ENCODE assay signal across 1 cellular context in the genomic region with DNA sequence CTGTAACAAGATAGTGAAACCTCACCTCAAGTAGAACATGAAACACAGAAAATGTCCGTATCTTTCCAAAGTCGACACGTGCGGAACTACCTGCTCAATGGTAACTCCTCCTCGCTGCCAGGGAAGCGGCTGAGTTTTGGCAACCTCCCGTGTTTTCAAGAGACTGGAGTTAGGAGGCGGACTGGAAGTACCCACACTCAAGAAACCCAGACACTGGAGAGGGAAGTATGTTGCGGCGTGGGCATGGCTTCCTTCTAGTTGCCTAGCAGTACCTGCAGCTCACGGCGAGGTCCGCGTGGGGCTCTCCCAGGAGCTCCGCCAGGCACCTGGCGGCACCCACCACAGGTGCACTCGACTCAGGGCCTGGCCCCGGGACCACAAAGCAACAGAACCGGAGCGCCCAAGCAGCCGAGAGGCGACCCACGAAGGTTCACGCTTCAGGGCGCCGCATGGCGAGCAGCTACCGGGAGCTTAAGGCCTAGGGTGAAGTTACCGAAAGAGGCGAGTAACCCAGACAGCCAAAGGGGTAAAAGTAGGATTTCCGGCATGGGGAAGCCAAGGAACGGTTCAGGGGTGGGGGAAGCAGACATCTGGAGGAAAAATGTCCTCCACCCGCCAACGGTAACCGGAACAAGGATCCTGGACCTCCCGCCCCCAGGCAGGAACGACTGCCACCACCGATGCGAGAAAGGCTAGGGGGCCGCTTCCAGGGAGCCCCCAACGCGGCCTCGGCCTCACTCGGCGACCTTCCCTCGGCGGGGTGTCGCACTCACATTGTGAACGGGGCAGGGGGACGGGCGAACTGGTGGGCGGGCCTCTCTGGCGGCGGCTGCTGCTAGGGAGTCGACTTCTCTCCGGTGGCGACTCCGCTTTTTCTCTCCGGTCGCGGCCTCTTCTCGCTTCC.
TF ChIP-seq lines count a peak whose summit lies in the region.

No MANE protein-coding gene starts in this region.

TF ChIP-seq in HEK293, 187 proteins besides CTCF, POLR2A, EP300 and RAD21 (continued from another document):
- TF ChIP-seq, protein P1, sequence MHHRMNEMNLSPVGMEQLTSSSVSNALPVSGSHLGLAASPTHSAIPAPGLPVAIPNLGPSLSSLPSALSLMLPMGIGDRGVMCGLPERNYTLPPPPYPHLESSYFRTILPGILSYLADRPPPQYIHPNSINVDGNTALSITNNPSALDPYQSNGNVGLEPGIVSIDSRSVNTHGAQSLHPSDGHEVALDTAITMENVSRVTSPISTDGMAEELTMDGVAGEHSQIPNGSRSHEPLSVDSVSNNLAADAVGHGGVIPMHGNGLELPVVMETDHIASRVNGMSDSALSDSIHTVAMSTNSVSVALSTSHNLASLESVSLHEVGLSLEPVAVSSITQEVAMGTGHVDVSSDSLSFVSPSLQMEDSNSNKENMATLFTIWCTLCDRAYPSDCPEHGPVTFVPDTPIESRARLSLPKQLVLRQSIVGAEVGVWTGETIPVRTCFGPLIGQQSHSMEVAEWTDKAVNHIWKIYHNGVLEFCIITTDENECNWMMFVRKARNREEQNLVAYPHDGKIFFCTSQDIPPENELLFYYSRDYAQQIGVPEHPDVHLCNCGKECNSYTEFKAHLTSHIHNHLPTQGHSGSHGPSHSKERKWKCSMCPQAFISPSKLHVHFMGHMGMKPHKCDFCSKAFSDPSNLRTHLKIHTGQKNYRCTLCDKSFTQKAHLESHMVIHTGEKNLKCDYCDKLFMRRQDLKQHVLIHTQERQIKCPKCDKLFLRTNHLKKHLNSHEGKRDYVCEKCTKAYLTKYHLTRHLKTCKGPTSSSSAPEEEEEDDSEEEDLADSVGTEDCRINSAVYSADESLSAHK (tag by site-specific recombination; IDR thresholded peaks at IDR 0.05), result no peak
- TF ChIP-seq ZNF544 (tag by site-specific recombination; IDR thresholded peaks at IDR 0.05) (no peak), PRDM1 (tag by site-specific recombination; IDR thresholded peaks at IDR 0.05) (no peak), ZNF623 (tag by site-specific recombination; IDR thresholded peaks at IDR 0.05) (no peak), ZNF391 (tag by site-specific recombination; IDR thresholded peaks at IDR 0.05; ENCODE audit: borderline replicate concordance, low read depth) (no peak), RBAK (tag by site-specific recombination; IDR thresholded peaks at IDR 0.05) (no peak), FEZF1 (tag by site-specific recombination; IDR thresholded peaks at IDR 0.05) (no peak), ZNF302 (tag by site-specific recombination; IDR thresholded peaks at IDR 0.05; ENCODE audit: low read depth) (no peak), ZSCAN30 (tag by site-specific recombination; IDR thresholded peaks at IDR 0.05) (no peak), ZNF473 (tag by site-specific recombination; IDR thresholded peaks at IDR 0.05) (no peak), ZNF2 (tag by site-specific recombination; IDR thresholded peaks at IDR 0.05) (no peak), MEIS1 (CRISPR knock-in tag; IDR thresholded peaks at IDR 0.05; ENCODE audit: borderline replicate concordance) (no peak), ZNF433 (tag by site-specific recombination; IDR thresholded peaks at IDR 0.05; ENCODE audit: low read depth) (no peak), KLF8 (tag by site-specific recombination; IDR thresholded peaks at IDR 0.05) (no peak), GLIS1 (tag by site-specific recombination; IDR thresholded peaks at IDR 0.05) (peak; percentile 85), ZNF843 (tag by site-specific recombination; IDR thresholded peaks at IDR 0.05) (peak; percentile 10; the same call in 1 of the 2 replicates), WT1 (tag by site-specific recombination; IDR thresholded peaks at IDR 0.05) (no peak), ZNF19 (tag by site-specific recombination; IDR thresholded peaks at IDR 0.05; ENCODE audit: low read depth) (no peak)
- TF ChIP-seq, protein P2, sequence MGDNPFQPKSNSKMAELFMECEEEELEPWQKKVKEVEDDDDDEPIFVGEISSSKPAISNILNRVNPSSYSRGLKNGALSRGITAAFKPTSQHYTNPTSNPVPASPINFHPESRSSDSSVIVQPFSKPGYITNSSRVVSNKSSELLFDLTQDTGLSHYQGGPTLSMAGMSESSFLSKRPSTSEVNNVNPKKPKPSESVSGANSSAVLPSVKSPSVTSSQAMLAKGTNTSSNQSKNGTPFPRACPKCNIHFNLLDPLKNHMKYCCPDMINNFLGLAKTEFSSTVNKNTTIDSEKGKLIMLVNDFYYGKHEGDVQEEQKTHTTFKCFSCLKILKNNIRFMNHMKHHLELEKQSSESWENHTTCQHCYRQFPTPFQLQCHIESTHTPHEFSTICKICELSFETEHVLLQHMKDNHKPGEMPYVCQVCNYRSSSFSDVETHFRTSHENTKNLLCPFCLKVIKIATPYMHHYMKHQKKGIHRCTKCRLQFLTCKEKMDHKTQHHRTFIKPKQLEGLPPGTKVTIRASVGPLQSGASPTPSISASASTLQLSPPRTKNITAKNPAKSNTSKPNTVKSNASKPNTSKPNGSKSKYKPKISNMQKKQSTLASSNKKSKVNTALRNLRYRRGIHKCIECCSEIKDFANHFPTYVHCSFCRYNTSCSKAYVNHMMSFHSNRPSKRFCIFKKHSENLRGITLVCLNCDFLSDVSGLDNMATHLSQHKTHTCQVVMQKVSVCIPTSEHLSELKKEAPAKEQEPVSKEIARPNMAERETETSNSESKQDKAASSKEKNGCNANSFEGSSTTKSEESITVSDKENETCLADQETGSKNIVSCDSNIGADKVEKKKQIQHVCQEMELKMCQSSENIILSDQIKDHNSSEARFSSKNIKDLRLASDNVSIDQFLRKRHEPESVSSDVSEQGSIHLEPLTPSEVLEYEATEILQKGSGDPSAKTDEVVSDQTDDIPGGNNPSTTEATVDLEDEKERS (tag by site-specific recombination; IDR thresholded peaks at IDR 0.05), result no peak
- TF ChIP-seq, protein P3, sequence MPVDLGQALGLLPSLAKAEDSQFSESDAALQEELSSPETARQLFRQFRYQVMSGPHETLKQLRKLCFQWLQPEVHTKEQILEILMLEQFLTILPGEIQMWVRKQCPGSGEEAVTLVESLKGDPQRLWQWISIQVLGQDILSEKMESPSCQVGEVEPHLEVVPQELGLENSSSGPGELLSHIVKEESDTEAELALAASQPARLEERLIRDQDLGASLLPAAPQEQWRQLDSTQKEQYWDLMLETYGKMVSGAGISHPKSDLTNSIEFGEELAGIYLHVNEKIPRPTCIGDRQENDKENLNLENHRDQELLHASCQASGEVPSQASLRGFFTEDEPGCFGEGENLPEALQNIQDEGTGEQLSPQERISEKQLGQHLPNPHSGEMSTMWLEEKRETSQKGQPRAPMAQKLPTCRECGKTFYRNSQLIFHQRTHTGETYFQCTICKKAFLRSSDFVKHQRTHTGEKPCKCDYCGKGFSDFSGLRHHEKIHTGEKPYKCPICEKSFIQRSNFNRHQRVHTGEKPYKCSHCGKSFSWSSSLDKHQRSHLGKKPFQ (tag by site-specific recombination; IDR thresholded peaks at IDR 0.05), result no peak
- TF ChIP-seq, protein P4, sequence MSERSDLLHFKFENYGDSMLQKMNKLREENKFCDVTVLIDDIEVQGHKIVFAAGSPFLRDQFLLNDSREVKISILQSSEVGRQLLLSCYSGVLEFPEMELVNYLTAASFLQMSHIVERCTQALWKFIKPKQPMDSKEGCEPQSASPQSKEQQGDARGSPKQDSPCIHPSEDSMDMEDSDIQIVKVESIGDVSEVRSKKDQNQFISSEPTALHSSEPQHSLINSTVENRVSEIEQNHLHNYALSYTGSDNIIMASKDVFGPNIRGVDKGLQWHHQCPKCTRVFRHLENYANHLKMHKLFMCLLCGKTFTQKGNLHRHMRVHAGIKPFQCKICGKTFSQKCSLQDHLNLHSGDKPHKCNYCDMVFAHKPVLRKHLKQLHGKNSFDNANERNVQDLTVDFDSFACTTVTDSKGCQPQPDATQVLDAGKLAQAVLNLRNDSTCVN (tag by site-specific recombination; optimal IDR thresholded peaks at IDR 0.05), result no peak
- TF ChIP-seq, protein P5, sequence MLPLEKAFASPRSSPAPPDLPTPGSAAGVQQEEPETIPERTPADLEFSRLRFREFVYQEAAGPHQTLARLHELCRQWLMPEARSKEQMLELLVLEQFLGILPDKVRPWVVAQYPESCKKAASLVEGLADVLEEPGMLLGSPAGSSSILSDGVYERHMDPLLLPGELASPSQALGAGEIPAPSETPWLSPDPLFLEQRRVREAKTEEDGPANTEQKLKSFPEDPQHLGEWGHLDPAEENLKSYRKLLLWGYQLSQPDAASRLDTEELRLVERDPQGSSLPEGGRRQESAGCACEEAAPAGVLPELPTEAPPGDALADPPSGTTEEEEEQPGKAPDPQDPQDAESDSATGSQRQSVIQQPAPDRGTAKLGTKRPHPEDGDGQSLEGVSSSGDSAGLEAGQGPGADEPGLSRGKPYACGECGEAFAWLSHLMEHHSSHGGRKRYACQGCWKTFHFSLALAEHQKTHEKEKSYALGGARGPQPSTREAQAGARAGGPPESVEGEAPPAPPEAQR (tag by site-specific recombination; IDR thresholded peaks at IDR 0.05), result no peak
- TF ChIP-seq, protein P6, sequence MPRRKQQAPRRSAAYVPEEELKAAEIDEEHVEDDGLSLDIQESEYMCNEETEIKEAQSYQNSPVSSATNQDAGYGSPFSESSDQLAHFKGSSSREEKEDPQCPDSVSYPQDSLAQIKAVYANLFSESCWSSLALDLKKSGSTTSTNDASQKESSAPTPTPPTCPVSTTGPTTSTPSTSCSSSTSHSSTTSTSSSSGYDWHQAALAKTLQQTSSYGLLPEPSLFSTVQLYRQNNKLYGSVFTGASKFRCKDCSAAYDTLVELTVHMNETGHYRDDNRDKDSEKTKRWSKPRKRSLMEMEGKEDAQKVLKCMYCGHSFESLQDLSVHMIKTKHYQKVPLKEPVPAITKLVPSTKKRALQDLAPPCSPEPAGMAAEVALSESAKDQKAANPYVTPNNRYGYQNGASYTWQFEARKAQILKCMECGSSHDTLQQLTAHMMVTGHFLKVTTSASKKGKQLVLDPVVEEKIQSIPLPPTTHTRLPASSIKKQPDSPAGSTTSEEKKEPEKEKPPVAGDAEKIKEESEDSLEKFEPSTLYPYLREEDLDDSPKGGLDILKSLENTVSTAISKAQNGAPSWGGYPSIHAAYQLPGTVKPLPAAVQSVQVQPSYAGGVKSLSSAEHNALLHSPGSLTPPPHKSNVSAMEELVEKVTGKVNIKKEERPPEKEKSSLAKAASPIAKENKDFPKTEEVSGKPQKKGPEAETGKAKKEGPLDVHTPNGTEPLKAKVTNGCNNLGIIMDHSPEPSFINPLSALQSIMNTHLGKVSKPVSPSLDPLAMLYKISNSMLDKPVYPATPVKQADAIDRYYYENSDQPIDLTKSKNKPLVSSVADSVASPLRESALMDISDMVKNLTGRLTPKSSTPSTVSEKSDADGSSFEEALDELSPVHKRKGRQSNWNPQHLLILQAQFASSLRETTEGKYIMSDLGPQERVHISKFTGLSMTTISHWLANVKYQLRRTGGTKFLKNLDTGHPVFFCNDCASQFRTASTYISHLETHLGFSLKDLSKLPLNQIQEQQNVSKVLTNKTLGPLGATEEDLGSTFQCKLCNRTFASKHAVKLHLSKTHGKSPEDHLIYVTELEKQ (tag by site-specific recombination; IDR thresholded peaks at IDR 0.05; ENCODE audit: borderline replicate concordance), result no peak
- TF ChIP-seq, protein P7, sequence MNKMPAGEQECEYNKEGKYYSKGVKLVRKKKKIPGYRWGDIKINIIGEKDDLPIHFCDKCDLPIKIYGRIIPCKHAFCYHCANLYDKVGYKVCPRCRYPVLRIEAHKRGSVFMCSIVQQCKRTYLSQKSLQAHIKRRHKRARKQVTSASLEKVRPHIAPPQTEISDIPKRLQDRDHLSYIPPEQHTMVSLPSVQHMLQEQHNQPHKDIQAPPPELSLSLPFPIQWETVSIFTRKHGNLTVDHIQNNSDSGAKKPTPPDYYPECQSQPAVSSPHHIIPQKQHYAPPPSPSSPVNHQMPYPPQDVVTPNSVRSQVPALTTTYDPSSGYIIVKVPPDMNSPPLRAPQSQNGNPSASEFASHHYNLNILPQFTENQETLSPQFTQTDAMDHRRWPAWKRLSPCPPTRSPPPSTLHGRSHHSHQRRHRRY (tag by site-specific recombination; IDR thresholded peaks at IDR 0.05), result peak; percentile 38; the same call in 1 of the 2 replicates
- TF ChIP-seq, protein P8, sequence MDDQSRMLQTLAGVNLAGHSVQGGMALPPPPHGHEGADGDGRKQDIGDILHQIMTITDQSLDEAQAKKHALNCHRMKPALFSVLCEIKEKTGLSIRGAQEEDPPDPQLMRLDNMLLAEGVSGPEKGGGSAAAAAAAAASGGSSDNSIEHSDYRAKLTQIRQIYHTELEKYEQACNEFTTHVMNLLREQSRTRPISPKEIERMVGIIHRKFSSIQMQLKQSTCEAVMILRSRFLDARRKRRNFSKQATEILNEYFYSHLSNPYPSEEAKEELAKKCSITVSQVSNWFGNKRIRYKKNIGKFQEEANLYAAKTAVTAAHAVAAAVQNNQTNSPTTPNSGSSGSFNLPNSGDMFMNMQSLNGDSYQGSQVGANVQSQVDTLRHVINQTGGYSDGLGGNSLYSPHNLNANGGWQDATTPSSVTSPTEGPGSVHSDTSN (CRISPR knock-in tag; IDR thresholded peaks at IDR 0.05), result no peak
